Comparison of ENCODE assay signal across 9 cellular contexts in genomic region chr7:96837583-96837982, GRCh38.
DNase-seq lines count a peak whose midpoint lies in the region; ATAC-seq and TF ChIP-seq lines count a peak whose summit lies in the region.
"Had no signal": no experiment of that assay in that cellular context is flagged by ENCODE, and none has a peak within 500 bp of the region (broad histone marks: within the 10 kb centered on the region; RNA-seq: fewer than 3 reads in every experiment).

No MANE protein-coding gene starts in this region.

- H3K36me3 Mint-ChIP-seq in activated naive CD4-positive, alpha-beta T cell treated with anti-CD3 and anti-CD28 coated beads, Interleukin-2, amount 50 U/mL, for 24 hours, result no peaks in the 10 kb centered on the region

- H2AFZ ChIP-seq in MM.1S (ENCODE audit: low read length), result no peak overlapping the region

- peaks cover 40% of the 10 kb centered on the region for H3K4me1 Mint-ChIP-seq in activated naive CD4-positive, alpha-beta T cell treated with anti-CD3 and anti-CD28 coated beads, Interleukin-2, amount 50 U/mL, for 24 hours

- H3K36me3 ChIP-seq in MM.1S (replicated peaks; ENCODE audit: insufficient read depth, low read length), result no peaks in the 10 kb centered on the region

- ATAC-seq in HG02759 (IDR thresholded peaks at IDR 0.05; ENCODE audit: unreplicated experiment), result peak; percentile 96
- peak; percentile 93 for ATAC-seq in stimulated activated naive CD8-positive, alpha-beta T cell treated with anti-CD3 and anti-CD28 coated beads, Interleukin-15, Interleukin-2, amounts not matched to agents 100 U/mL and 50 U/mL, for 24 hours

- no peak for TF ChIP-seq CTCF in MM.1S (IDR thresholded peaks at IDR 0.05; ENCODE audit: low read length)

- no peaks in the 10 kb centered on the region for H3K9me3 Mint-ChIP-seq in activated naive CD4-positive, alpha-beta T cell treated with anti-CD3 and anti-CD28 coated beads, Interleukin-2, amount 50 U/mL, for 24 hours

- H3K4me3 Mint-ChIP-seq in activated naive CD4-positive, alpha-beta T cell treated with anti-CD3 and anti-CD28 coated beads, Interleukin-2, amount 50 U/mL, for 24 hours, result peak overlapping the region; percentile 72

- DNase-seq in activated naive CD4-positive, alpha-beta T cell treated with Interleukin-2 at 50 U/mL for 16 hours, result no peak
- peak; percentile 95 for DNase-seq in MV-4-11 (lab: John Stamatoyannopoulos, UW)
- no peak for DNase-seq in stimulated activated naive CD8-positive, alpha-beta T cell treated with anti-CD3 and anti-CD28 coated beads, Interleukin-15, Interleukin-2, amounts not matched to agents 100 U/mL and 50 U/mL, for 24 hours
- no peak for DNase-seq in NCI-H526 (lab: John Stamatoyannopoulos, UW)
- no peak for DNase-seq in MM.1S
- DNase-seq in NCI-H146 treated with DMSO at 0.1 percent for 48 hours (lab: John Stamatoyannopoulos, UW; ENCODE audit: unreplicated experiment), result no peak
- DNase-seq: Caco-2 had no signal

- no peak overlapping the region for H3K27ac ChIP-seq in MM.1S (ENCODE audit: low read length)

- no peaks in the 10 kb centered on the region for H3K4me1 ChIP-seq in MM.1S (ENCODE audit: low read length)
- H3K4me1 ChIP-seq: Caco-2 had no signal

- H3K27ac Mint-ChIP-seq in activated naive CD4-positive, alpha-beta T cell treated with anti-CD3 and anti-CD28 coated beads, Interleukin-2, amount 50 U/mL, for 24 hours, result peak overlapping the region; percentile 9

- H4K20me1 ChIP-seq in MM.1S (ENCODE audit: insufficient read depth, low read length), result no peaks in the 10 kb centered on the region

- no peak overlapping the region for H3K4me2 ChIP-seq in MM.1S (ENCODE audit: low read depth, low read length)

- no peak overlapping the region for H3K4me3 ChIP-seq in MM.1S (ENCODE audit: low read length)

- H3K9me2 ChIP-seq in MM.1S (replicated peaks; ENCODE audit: insufficient read depth, low read length), result no peaks in the 10 kb centered on the region

- H3K27me3 ChIP-seq in MM.1S (replicated peaks; ENCODE audit: insufficient read depth, low read length), result no peaks in the 10 kb centered on the region

- H3F3A ChIP-seq in MM.1S (ENCODE audit: insufficient read depth, low read length), result no peaks in the 10 kb centered on the region

- no peaks in the 10 kb centered on the region for H3K79me2 ChIP-seq in MM.1S (ENCODE audit: low read length)

- H3K9ac ChIP-seq in MM.1S (ENCODE audit: low read length), result no peak overlapping the region

- no peaks in the 10 kb centered on the region for H3K9me3 ChIP-seq in MM.1S (replicated peaks; ENCODE audit: insufficient read depth, low read length)
- H3K9me3 ChIP-seq: Caco-2 had no signal

- H3K27me3 Mint-ChIP-seq in activated naive CD4-positive, alpha-beta T cell treated with anti-CD3 and anti-CD28 coated beads, Interleukin-2, amount 50 U/mL, for 24 hours, result peaks cover 24% of the 10 kb centered on the region
